8 cellular contexts compared by ENCODE assay signal in the genomic region with DNA sequence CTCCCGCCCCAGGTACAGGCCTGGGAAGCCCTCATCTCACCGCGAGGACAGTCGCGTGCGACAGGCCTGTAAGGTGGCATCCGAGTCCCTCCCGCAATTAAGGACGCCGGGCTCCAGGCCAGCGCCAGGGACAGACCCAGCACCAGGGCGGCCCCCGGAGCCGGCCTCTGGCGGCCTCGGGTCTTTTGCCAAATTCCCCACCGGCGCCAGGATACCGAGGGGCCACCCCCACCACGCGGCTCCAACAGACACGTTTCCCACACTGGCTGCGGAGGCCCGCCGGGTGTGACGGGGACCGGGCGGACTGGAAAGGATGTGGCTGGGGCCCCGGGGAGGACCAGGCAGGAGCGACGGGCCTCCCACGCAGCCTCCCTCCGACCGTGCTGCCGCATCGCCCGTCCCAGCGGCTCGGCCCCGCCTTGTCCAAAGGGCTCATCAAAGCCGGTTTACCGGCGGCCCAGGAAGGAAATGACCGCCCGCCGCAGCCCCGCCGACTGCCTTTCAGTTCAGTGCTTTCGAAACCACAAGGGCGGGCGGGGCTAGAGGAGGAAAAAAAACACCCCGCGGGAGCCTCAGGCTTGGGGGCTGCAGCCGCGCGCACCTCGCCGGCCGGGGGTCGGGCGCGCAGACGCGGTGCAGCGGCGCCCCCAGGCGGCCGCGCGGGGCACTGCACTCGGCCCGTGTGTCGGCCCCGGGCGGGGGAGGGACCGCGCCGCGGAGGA. TPM values are rescaled to one million over a fixed set of nuclear protein-coding genes. Genes with fewer than 3 reads are reported as not detected.
DNase-seq lines count a peak whose midpoint lies in the region; ATAC-seq and TF ChIP-seq lines count a peak whose summit lies in the region.

No MANE protein-coding gene starts in this region.

- H3K36me3 ChIP-seq in kidney epithelial cell (ENCODE audit: control insufficient read depth, insufficient read depth, low read length): no peaks in the 10 kb centered on the region

- peak overlapping the region; percentile 46 for H3K4me3 ChIP-seq in kidney epithelial cell (ENCODE audit: low read depth, low read length)

- peak; percentile 12; the same call in 1 of the 2 replicates for TF ChIP-seq CTCF in AG09319 (IDR thresholded peaks at IDR 0.05; ENCODE audit: low read depth, low read length)
- no peak for TF ChIP-seq CTCF in kidney epithelial cell (IDR thresholded peaks at IDR 0.05; ENCODE audit: insufficient read depth, low read length, poor library complexity, severe bottlenecking)

- DNase-seq in AG09319 (ENCODE audit: extremely low read depth, low read depth): peak; percentile 91
- peak; percentile 98 for DNase-seq in NCI-H2196 treated with DMSO at 0.1 percent for 48 hours (lab: John Stamatoyannopoulos, UW; ENCODE audit: unreplicated experiment)
- peak; percentile 74 to 79 (median 76) for DNase-seq in activated CD4-positive, CD25-positive, alpha-beta regulatory T cell (lab: John Stamatoyannopoulos, UW)
- DNase-seq in central memory CD4-positive, alpha-beta T cell: peak; percentile 90
- DNase-seq in kidney epithelial cell (ENCODE audit: low read depth): peak; percentile 62
- peak; percentile 91 for DNase-seq in stimulated activated CD4-positive, alpha-beta T cell treated with anti-CD3 and anti-CD28 coated beads, Interleukin-15, amount 100 ng/mL, for 24 hours

- H3K27me3 ChIP-seq in kidney epithelial cell (ENCODE audit: control insufficient read depth, insufficient read depth, low read length): no peaks in the 10 kb centered on the region

- ATAC-seq in GM18873 (IDR thresholded peaks at IDR 0.05; ENCODE audit: low FRiP score, unreplicated experiment) (peak; percentile 65), HG03108 (IDR thresholded peaks at IDR 0.05; ENCODE audit: unreplicated experiment) (peak; percentile 70)

RNA-seq across cellular contexts. Expression of a gene that starts 11.2 kb away (rescaled TPM):
- 18.7 and 20.2 TPM in 2 replicates for total RNA-seq in kidney epithelial cell

Comparison
In these comparisons a context has a peak if more than half of its experiments do, and no peak if none do; other contexts are left out.
1. Peak in every context shown above with its lines: DNase-seq, ATAC-seq and H3K4me3 ChIP-seq.